Comparison of ENCODE assay signal across 8 cellular contexts in genomic region chr7:35519971-35520809, GRCh38.
DNase-seq lines count a peak whose midpoint lies in the region; ATAC-seq, FAIRE-seq and TF ChIP-seq lines count a peak whose summit lies in the region.

No MANE protein-coding gene starts in this region.

- peaks cover 10% of the 10 kb centered on the region for H3K4me1 ChIP-seq in A673 (ENCODE audit: insufficient read depth, low read length, poor library complexity, severe bottlenecking)
- no peaks in the 10 kb centered on the region for H3K4me1 ChIP-seq in iPS DF 6.9 (ENCODE audit: control insufficient read depth, insufficient read depth, low read length)

- no peaks in the 10 kb centered on the region for H3K27me3 ChIP-seq in A673 (replicated peaks; ENCODE audit: insufficient read depth, low read depth, low read length, poor library complexity)
- no peaks in the 10 kb centered on the region for H3K27me3 ChIP-seq in iPS DF 6.9 (ENCODE audit: control insufficient read depth, insufficient read depth, low read length)

- no peaks in the 10 kb centered on the region for H3K9me3 ChIP-seq in A673 (ENCODE audit: low read depth, low read length, poor library complexity, severe bottlenecking)
- no peaks in the 10 kb centered on the region for H3K9me3 ChIP-seq in T-helper 17 cell (ENCODE audit: control insufficient read depth, low read length, poor library complexity, severe bottlenecking)
- no peaks in the 10 kb centered on the region for H3K9me3 ChIP-seq in iPS DF 6.9 (ENCODE audit: control insufficient read depth, insufficient read depth, low read length)

- intact Hi-C loops in A673 (cut with micrococcal nuclease; ENCODE audit: unreplicated experiment): loop anchor here (1.0 to 5.0 kb wide), 3 partner anchors 95 to 333 kb away; no protein-coding TSS in a partner anchor

- CTCF ChIA-PET in A673 (lab: Charles Lee): interaction anchor here (0.5 to 1.8 kb wide), 15 partner anchors 9 to 1200 kb away, joined by 3 to 25 read pairs (median 3); no protein-coding TSS in a partner anchor

- DNase-seq in A673 (ENCODE audit: low spot score): peak; percentile 87
- DNase-seq in GM12892 (ENCODE audit: insufficient read length): peak; percentile 43
- DNase-seq in NCI-H146 treated with DMSO at 0.1 percent for 48 hours (lab: John Stamatoyannopoulos, UW; ENCODE audit: unreplicated experiment): peak; percentile 61
- DNase-seq in T-helper 17 cell: peak in 1 of 3 donors; percentile 34
- peak; percentile 33 for DNase-seq in iPS DF 6.9 (ENCODE audit: low read depth, low spot score)
- peak; percentile 54 for DNase-seq in stimulated activated CD4-positive, alpha-beta T cell treated with anti-CD3 and anti-CD28 coated beads, Interleukin-1b, Interleukin-23, amount 100 ng/mL, for 48 hours

- POLR2A ChIA-PET in A673 (lab: Charles Lee; ENCODE audit: low non-redundant PET): no interaction called here

- no peaks in the 10 kb centered on the region for H3K36me3 Mint-ChIP-seq in T-helper 17 cell (ENCODE audit: low read depth)
- no peaks in the 10 kb centered on the region for H3K36me3 Mint-ChIP-seq in brain

- H3K4me3 Mint-ChIP-seq in T-helper 17 cell (no peak overlapping the region), brain (no peak overlapping the region)

- peak; percentile 78 for FAIRE-seq in GM12892 (lab: Jason Lieb, UNC)

- no peaks in the 10 kb centered on the region for H3K9me3 Mint-ChIP-seq in brain

- H3K4me3 ChIP-seq in A673 (ENCODE audit: low read depth, low read length, poor library complexity, severe bottlenecking): no peak overlapping the region
- H3K4me3 ChIP-seq in iPS DF 6.9 (ENCODE audit: low read length): no peak overlapping the region

- H3K27me3 Mint-ChIP-seq in T-helper 17 cell: peaks cover 24% of the 10 kb centered on the region
- H3K27me3 Mint-ChIP-seq in brain: peaks cover 12% of the 10 kb centered on the region

- TF ChIP-seq CTCF in A673 (conservative IDR thresholded peaks at IDR 0.05; ENCODE audit: low read depth, low read length) (peak; percentile 91), brain (conservative IDR thresholded peaks at IDR 0.05) (peak; percentile 87 to 93)

- no peak overlapping the region for H3K27ac Mint-ChIP-seq in T-helper 17 cell
- no peak overlapping the region for H3K27ac Mint-ChIP-seq in brain

- H3K27ac ChIP-seq in A673 (ENCODE audit: low read depth, low read length, poor library complexity, severe bottlenecking): no peak overlapping the region
- no peak overlapping the region for H3K27ac ChIP-seq in iPS DF 6.9 (ENCODE audit: low read length)

- H3K4me1 Mint-ChIP-seq in T-helper 17 cell (peaks cover 4% of the 10 kb centered on the region), brain (peaks cover 6% of the 10 kb centered on the region)

- H3K36me3 ChIP-seq in A673 (ENCODE audit: insufficient read depth, low read length, poor library complexity, severe bottlenecking): no peaks in the 10 kb centered on the region
- H3K36me3 ChIP-seq in iPS DF 6.9 (ENCODE audit: control insufficient read depth, insufficient read depth, low read length): no peaks in the 10 kb centered on the region

- no CpG with 5 or more reads among the region's 14 CpGs for WGBS in iPS DF 6.9 (ENCODE audit: insufficient coverage, insufficient read length)

- no peak for TF ChIP-seq POLR2A in GM12892 (IDR thresholded peaks at IDR 0.05; ENCODE audit: low read depth, low read length)

- no TSS peak for BruUV-seq in A673 (replicated peaks; lab: Mats Ljungman, UMichigan)

- peak; percentile 92 for ATAC-seq in HG02884 (IDR thresholded peaks at IDR 0.05; ENCODE audit: unreplicated experiment)
- ATAC-seq in T-helper 17 cell: peak; percentile 76
